1 cellular context compared by ENCODE assay signal in the genomic region with DNA sequence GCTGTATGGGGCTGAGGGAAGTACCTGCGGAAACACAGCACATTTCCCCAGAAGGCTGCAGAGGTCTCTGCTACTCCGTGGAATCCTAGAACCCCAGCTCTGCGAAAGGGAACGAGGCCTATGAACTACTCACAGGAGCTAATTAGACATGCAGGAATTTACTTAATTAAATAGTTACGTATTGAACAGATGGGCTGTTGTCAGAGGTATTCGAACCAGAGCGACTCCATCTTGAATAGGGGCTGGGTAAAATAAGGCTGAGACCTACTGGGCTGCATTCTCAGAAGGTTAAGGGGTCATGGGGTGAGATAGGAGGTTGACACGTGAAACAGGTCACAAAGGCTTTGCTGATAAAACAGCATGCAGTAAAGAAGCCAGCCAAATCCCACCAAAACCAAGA.
TF ChIP-seq lines count a peak whose summit lies in the region.

No MANE protein-coding gene starts in this region.

TF ChIP-seq in H1, 55 proteins besides CTCF, POLR2A, EP300 and RAD21 (continued from another document):
- no peak for TF ChIP-seq NANOG (IDR thresholded peaks at IDR 0.05; ENCODE audit: insufficient read depth, low read depth, low read length, poor library complexity, severe bottlenecking)
- no peak for TF ChIP-seq SP2 (IDR thresholded peaks at IDR 0.05; ENCODE audit: low read length)
- no peak for TF ChIP-seq CEBPB (IDR thresholded peaks at IDR 0.05; ENCODE audit: low read depth, low read length)
- TF ChIP-seq CREB1 (IDR thresholded peaks at IDR 0.05) = no peak
- no peak for TF ChIP-seq SIN3A (conservative IDR thresholded peaks at IDR 0.05 in 1 of 2, IDR thresholded peaks at IDR 0.05 in 1 of 2; ENCODE audit: low read depth in 1 of 2, low read length in 2 of 2)
- TF ChIP-seq SIRT6 (IDR thresholded peaks at IDR 0.05; ENCODE audit: low read length) = no peak
- TF ChIP-seq KDM4A (IDR thresholded peaks at IDR 0.05; ENCODE audit: low read depth, low read length, severe bottlenecking) = no peak
- no peak for TF ChIP-seq RBBP5 (IDR thresholded peaks at IDR 0.05; ENCODE audit: borderline replicate concordance, low read depth, low read length)
- no peak for TF ChIP-seq JUND (IDR thresholded peaks at IDR 0.05; ENCODE audit: low read length)
